ENCODE assay signal across 18 cellular contexts in the genomic region with DNA sequence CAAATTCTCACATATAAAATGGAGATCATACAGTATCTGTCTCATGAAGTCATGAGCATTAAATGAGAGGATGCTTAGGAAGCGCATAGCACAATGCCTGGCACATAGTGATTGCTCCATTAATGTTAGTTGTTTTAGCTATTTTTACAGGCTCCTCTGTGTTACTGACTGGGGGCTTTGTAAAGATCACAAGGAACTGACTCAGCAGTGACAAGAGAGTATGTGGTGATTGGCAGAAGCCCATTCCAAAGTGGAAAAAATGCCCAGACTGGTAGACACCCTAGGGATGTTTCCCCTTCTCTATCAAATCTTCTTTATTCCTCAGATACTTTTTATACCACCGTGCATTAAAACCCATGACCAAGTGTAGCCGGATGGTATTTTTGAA. TPM values are rescaled to one million over a fixed set of nuclear protein-coding genes. Genes with fewer than 3 reads are reported as not detected.
DNase-seq lines count a peak whose midpoint lies in the region; ATAC-seq, FAIRE-seq and TF ChIP-seq lines count a peak whose summit lies in the region.
"Had no signal": no experiment of that assay in that cellular context is flagged by ENCODE, and none has a peak within 500 bp of the region (broad histone marks: within the 10 kb centered on the region; RNA-seq: fewer than 3 reads in every experiment).

No MANE protein-coding gene starts in this region.

- ATAC-seq in IMR-90 (ENCODE audit: low read depth): no peak
- ATAC-seq in lower lobe of right lung: no peak
- no peak for ATAC-seq in thoracic aorta (ENCODE audit: insufficient number of reproducible peaks, low FRiP score, low read depth)
- ATAC-seq: activated T-cell treated with anti-CD3 and anti-CD28 coated beads, Interleukin-2, amount 50 U/mL, for 72 hours; K562 had no signal

- H3K27ac Mint-ChIP-seq in astrocyte (ENCODE audit: unreplicated experiment): peak overlapping the region; percentile 44
- no peak overlapping the region for H3K27ac Mint-ChIP-seq in activated T-cell treated with anti-CD3 and anti-CD28 coated beads, Interleukin-2, amount 50 U/mL, for 24 hours
- H3K27ac Mint-ChIP-seq: activated T-cell treated with anti-CD3 and anti-CD28 coated beads, Interleukin-2, amount 50 U/mL, for 72 hours; CD4-positive, CD25-positive, alpha-beta regulatory T cell had no signal

- peak overlapping the region; percentile 96 for H2BK5ac ChIP-seq in IMR-90 (ENCODE audit: low read depth, low read length, poor library complexity, severe bottlenecking)

- peaks cover 40 to 75% of the 10 kb centered on the region in 2 experiments for H3K79me1 ChIP-seq in IMR-90 (ENCODE audit: low read depth in 1 of 2, low read length in 2 of 2)

- peak overlapping the region; percentile 89 for H3K18ac ChIP-seq in IMR-90 (ENCODE audit: low read depth, low read length)

- no peak for DNase-seq in IMR-90
- DNase-seq in astrocyte (ENCODE audit: low read depth): no peak
- no peak for DNase-seq in lower lobe of right lung
- DNase-seq in thoracic aorta (ENCODE audit: low spot score): no peak
- DNase-seq in putamen (ENCODE audit: low spot score): no peak
- no peak for DNase-seq in activated T-cell treated with anti-CD3 and anti-CD28 coated beads, Interleukin-2, amount 50 U/mL, for 24 hours
- no peak for DNase-seq in activated CD4-positive, alpha-beta T cell treated with anti-CD3 and anti-CD28 coated beads for 4 hours
- no peak for DNase-seq in effector CD8-positive, alpha-beta T cell (lab: John Stamatoyannopoulos, UW)
- DNase-seq: activated CD4-positive, alpha-beta T cell treated with anti-CD3 and anti-CD28 coated beads, Interleukin-2, amount 50 U/mL, for 4 hours; activated T-cell treated with anti-CD3 and anti-CD28 coated beads, Interleukin-2, amount 50 U/mL, for 72 hours; CD4-positive, CD25-positive, alpha-beta regulatory T cell; foreskin keratinocyte; GF-D8; islet precursor cell; NCI-H1436; NCI-H510A treated with DMSO at 0.1 percent for 48 hours; stimulated activated CD4-positive, alpha-beta T cell treated with anti-CD3 and anti-CD28 coated beads, Interleukin-4, amount 100 ng/mL, for 24 hours had no signal

- H3K23ac ChIP-seq in IMR-90 (ENCODE audit: low read depth, low read length): peak overlapping the region; percentile 89

- H3K9ac ChIP-seq in IMR-90 (ENCODE audit: low read depth, low read length) (peak overlapping the region; percentile 71; the same call in 1 of the 2 replicates), astrocyte (ENCODE audit: low read length) (peak overlapping the region; percentile 76)

- no peaks in the 10 kb centered on the region for H3K36me3 Mint-ChIP-seq in astrocyte (ENCODE audit: low read depth, unreplicated experiment)
- no peaks in the 10 kb centered on the region for H3K36me3 Mint-ChIP-seq in activated T-cell treated with anti-CD3 and anti-CD28 coated beads, Interleukin-2, amount 50 U/mL, for 24 hours (ENCODE audit: low read depth)
- H3K36me3 Mint-ChIP-seq: CD4-positive, CD25-positive, alpha-beta regulatory T cell had no signal

- no peaks in the 10 kb centered on the region for H3K27me3 ChIP-seq in IMR-90 (ENCODE audit: control insufficient read depth, insufficient read depth, low read length)
- H3K27me3 ChIP-seq in astrocyte (ENCODE audit: insufficient read depth, low read length): no peaks in the 10 kb centered on the region
- H3K27me3 ChIP-seq in lower lobe of right lung (ENCODE audit: low read depth): no peaks in the 10 kb centered on the region
- no peaks in the 10 kb centered on the region for H3K27me3 ChIP-seq in thoracic aorta (replicated peaks; ENCODE audit: insufficient read depth)
- H3K27me3 ChIP-seq: foreskin keratinocyte had no signal

- H2BK15ac ChIP-seq in IMR-90 (ENCODE audit: low read depth, low read length): peak overlapping the region; percentile 99

- H2BK20ac ChIP-seq in IMR-90 (ENCODE audit: low read depth, low read length): peak overlapping the region; percentile 92

- H3K36me3 ChIP-seq in IMR-90 (ENCODE audit: control insufficient read depth, insufficient read depth, low read length) (0 out of 2 replicates have a peak, but pooled peaks cover 2% of the 10 kb centered on the region), astrocyte (ENCODE audit: insufficient read depth, low read length) (no peaks in the 10 kb centered on the region), lower lobe of right lung (no peaks in the 10 kb centered on the region), thoracic aorta (no peaks in the 10 kb centered on the region)

- H4K91ac ChIP-seq in IMR-90 (ENCODE audit: insufficient read depth, low read depth, low read length): peak overlapping the region; percentile 89

- H3K9me3 Mint-ChIP-seq in astrocyte (ENCODE audit: unreplicated experiment): peaks cover 2% of the 10 kb centered on the region
- H3K9me3 Mint-ChIP-seq in activated T-cell treated with anti-CD3 and anti-CD28 coated beads, Interleukin-2, amount 50 U/mL, for 24 hours: no peaks in the 10 kb centered on the region
- H3K9me3 Mint-ChIP-seq: activated T-cell treated with anti-CD3 and anti-CD28 coated beads, Interleukin-2, amount 50 U/mL, for 72 hours; CD4-positive, CD25-positive, alpha-beta regulatory T cell had no signal

- H2BK120ac ChIP-seq in IMR-90 (ENCODE audit: low read depth, low read length): peak overlapping the region; percentile 96

- H3K56ac ChIP-seq in IMR-90 (ENCODE audit: extremely low read depth, insufficient read depth, low read length): peak overlapping the region; percentile 80

- intact Hi-C loops in IMR-90 (cut with micrococcal nuclease): loop anchor here (2.0 to 5.0 kb wide), 3 partner anchors 16 to 34 kb away; a partner anchor contains a TSS
- intact Hi-C loops in lower lobe of right lung (cut with DNase I): no loop called here

- H3K4me3 ChIP-seq in IMR-90 (ENCODE audit: insufficient read depth, low read depth, low read length): no peak overlapping the region
- no peak overlapping the region for H3K4me3 ChIP-seq in astrocyte (ENCODE audit: insufficient read depth, low read depth, low read length)
- no peak overlapping the region for H3K4me3 ChIP-seq in lower lobe of right lung
- no peak overlapping the region for H3K4me3 ChIP-seq in thoracic aorta
- H3K4me3 ChIP-seq: K562 had no signal

- dilution Hi-C loops in IMR-90 (cut with HindIII; ENCODE audit: low sequenced_read_pairs, unreplicated experiment): no loop called here

- H4K5ac ChIP-seq in IMR-90 (ENCODE audit: low read depth, low read length): peak overlapping the region; percentile 90

- H3K27ac ChIP-seq in IMR-90 (ENCODE audit: insufficient read depth, low read length) (peak overlapping the region; percentile 96), astrocyte (ENCODE audit: low read depth, low read length) (peak overlapping the region; percentile 93), lower lobe of right lung (peak overlapping the region; percentile 64), thoracic aorta (peak overlapping the region; percentile 83 to 87)
- H3K27ac ChIP-seq: foreskin keratinocyte had no signal

- H3K4me2 ChIP-seq in IMR-90 (ENCODE audit: low read depth, low read length) (no peak overlapping the region), astrocyte (ENCODE audit: low read length) (peak overlapping the region; percentile 57)

- peaks cover 30% of the 10 kb centered on the region for H3K9me1 ChIP-seq in IMR-90 (ENCODE audit: insufficient read depth, low read length)

- peak overlapping the region; percentile 91 for H3K14ac ChIP-seq in IMR-90 (replicated peaks; ENCODE audit: low read depth, low read length)

- peaks cover 4% of the 10 kb centered on the region for H3K79me2 ChIP-seq in astrocyte (ENCODE audit: insufficient read depth, low read length)

- POLR2A ChIA-PET in IMR-90 (lab: Charles Lee; ENCODE audit: unreplicated experiment): no interaction called here

- CTCF ChIA-PET in IMR-90 (lab: Yijun Ruan, JAX): interaction anchor here (0.5 kb wide), 1 partner anchor 1880 kb away, joined by 3 read pairs; no protein-coding TSS in a partner anchor

- peak overlapping the region; percentile 98 for H3K4ac ChIP-seq in IMR-90 (ENCODE audit: low read depth, low read length)

- peak overlapping the region; percentile 90 for H2AK5ac ChIP-seq in IMR-90 (ENCODE audit: low read depth, low read length)

- WGBS in IMR-90 (ENCODE audit: extremely low coverage in 2 of 2, insufficient read length in 1 of 2), 2 experiments: no CpG with 5 or more reads among the region's 3 CpGs

- H3K9me3 ChIP-seq in IMR-90 (ENCODE audit: control insufficient read depth, insufficient read depth, low read length): no peaks in the 10 kb centered on the region
- H3K9me3 ChIP-seq in astrocyte (ENCODE audit: insufficient read depth, low read depth, low read length): no peaks in the 10 kb centered on the region
- no peaks in the 10 kb centered on the region for H3K9me3 ChIP-seq in lower lobe of right lung
- H3K9me3 ChIP-seq in thoracic aorta: no peaks in the 10 kb centered on the region

- TF ChIP-seq CTCF in IMR-90 (conservative IDR thresholded peaks at IDR 0.05; ENCODE audit: low read depth, low read length): no peak
- no peak for TF ChIP-seq CTCF in astrocyte (IDR thresholded peaks at IDR 0.05; ENCODE audit: insufficient read depth, low read depth, low read length)
- TF ChIP-seq CTCF in lower lobe of right lung (IDR thresholded peaks at IDR 0.05): no peak
- TF ChIP-seq CTCF in thoracic aorta (IDR thresholded peaks at IDR 0.05): no peak

- H2AFZ ChIP-seq in IMR-90 (replicated peaks; ENCODE audit: low read length, poor library complexity) (no peak overlapping the region), astrocyte (ENCODE audit: low read depth, low read length) (no peak overlapping the region)

- peaks cover 24% of the 10 kb centered on the region for H3K4me1 Mint-ChIP-seq in astrocyte (ENCODE audit: low read depth, unreplicated experiment)
- H3K4me1 Mint-ChIP-seq in activated T-cell treated with anti-CD3 and anti-CD28 coated beads, Interleukin-2, amount 50 U/mL, for 24 hours (ENCODE audit: low read depth): peaks cover 11% of the 10 kb centered on the region

- H3K4me1 ChIP-seq in IMR-90 (ENCODE audit: control insufficient read depth, insufficient read depth, low read length): peaks cover 41% of the 10 kb centered on the region
- peaks cover 39% of the 10 kb centered on the region for H3K4me1 ChIP-seq in astrocyte (ENCODE audit: insufficient read depth, low read length)
- H3K4me1 ChIP-seq in lower lobe of right lung: peaks cover 48% of the 10 kb centered on the region
- H3K4me1 ChIP-seq in thoracic aorta (ENCODE audit: control insufficient read depth in 1 of 2, low read depth in 2 of 2): peaks cover 25 to 70% of the 10 kb centered on the region in 2 donors

- no peak overlapping the region for H3K4me3 Mint-ChIP-seq in astrocyte (ENCODE audit: unreplicated experiment)
- no peak overlapping the region for H3K4me3 Mint-ChIP-seq in activated T-cell treated with anti-CD3 and anti-CD28 coated beads, Interleukin-2, amount 50 U/mL, for 24 hours
- H3K4me3 Mint-ChIP-seq: activated T-cell treated with anti-CD3 and anti-CD28 coated beads, Interleukin-2, amount 50 U/mL, for 72 hours; CD4-positive, CD25-positive, alpha-beta regulatory T cell had no signal

- no peak overlapping the region for H2AK9ac ChIP-seq in IMR-90 (replicated peaks; ENCODE audit: low read depth, low read length, poor library complexity)

- BruUV-seq in IMR-90 (replicated peaks; lab: Mats Ljungman, UMichigan): no TSS peak

- H4K20me1 ChIP-seq in IMR-90 (ENCODE audit: insufficient read depth, low read length) (no peaks in the 10 kb centered on the region), astrocyte (ENCODE audit: insufficient read depth, low read length) (no peaks in the 10 kb centered on the region)

- H3K27me3 Mint-ChIP-seq in astrocyte (ENCODE audit: low read depth, unreplicated experiment): no peaks in the 10 kb centered on the region
- peaks cover 17% of the 10 kb centered on the region for H3K27me3 Mint-ChIP-seq in activated T-cell treated with anti-CD3 and anti-CD28 coated beads, Interleukin-2, amount 50 U/mL, for 24 hours

- peak overlapping the region; percentile 45 to 94 for H4K8ac ChIP-seq in IMR-90 (ENCODE audit: low read depth in 2 of 2, low read length in 2 of 2)

- TF ChIP-seq POLR2A in IMR-90 (IDR thresholded peaks at IDR 0.05; ENCODE audit: low read depth, low read length): no peak

- no peak for FAIRE-seq in astrocyte (lab: Jason Lieb, UNC)
- FAIRE-seq: K562 had no signal

- in situ Hi-C loops in IMR-90 (cut with MboI; ENCODE audit: low sequenced_read_pairs): loop anchor here (25.0 kb wide), 1 partner anchor 387 kb away; a partner anchor contains a TSS

- TF ChIP-seq RAD21 in IMR-90 (IDR thresholded peaks at IDR 0.05; ENCODE audit: low read length): no peak

RNA-seq across cellular contexts. Expression of a gene that starts 33.5 kb away (rescaled TPM):
- total RNA-seq in IMR-90 (2012; rRNA removed): 33.3 and 34.2 TPM in 2 replicates
- 69.9 and 71.1 TPM in 2 replicates for polyA plus RNA-seq in IMR-90 (2012; rRNA removed)
- 33.1 and 46.6 TPM in 2 replicates for polyA plus RNA-seq in IMR-90 (2012; cell fraction: cytosol; rRNA removed)
- 125 and 174 TPM in 2 replicates for polyA plus RNA-seq in IMR-90 (2012; cell fraction: nucleus; rRNA removed; ENCODE audit: low replicate concordance)
- 3.9 and 6.4 TPM in 2 replicates for total RNA-seq in astrocyte
- 26.7 TPM for total RNA-seq in lower lobe of right lung
- total RNA-seq in thoracic aorta: 10 to 100 TPM; 23.0 to 41.2 TPM
